9 cellular contexts compared by ENCODE assay signal in genomic region chr1:161225178-161225533, GRCh38. TPM values are rescaled to one million over a fixed set of nuclear protein-coding genes. Genes with fewer than 3 reads are reported as not detected.
DNase-seq lines count a peak whose midpoint lies in the region; ATAC-seq and TF ChIP-seq lines count a peak whose summit lies in the region.
"Had no signal": no experiment of that assay in that cellular context is flagged by ENCODE, and none has a peak within 500 bp of the region (broad histone marks: within the 10 kb centered on the region; RNA-seq: fewer than 3 reads in every experiment).

No MANE protein-coding gene starts in this region.

- in situ Hi-C loops in Panc1 (cut with HindIII; ENCODE audit: low pct_unique_long_range_greater_than_20kb, low sequenced_read_pairs): no loop called here
- in situ Hi-C loops in gastrocnemius medialis (cut with MboI; ENCODE audit: low sequenced_read_pairs in 4 of 4): loop anchor here (5.0 to 10.0 kb wide), 5 partner anchors 50 to 162 kb away; partner anchors contain the start of genes B4GALT3 (in 1 of the 4) and SDHC (in 1 of the 4)

- intact Hi-C loops in Panc1 (cut with micrococcal nuclease; ENCODE audit: unreplicated experiment) (loop anchor here (5.0 kb wide), 2 partner anchors 67 to 147 kb away; no protein-coding TSS in a partner anchor), esophagus muscularis mucosa (cut with DNase I) (loop anchor here (5.0 kb wide), 1 partner anchor 82 kb away; the partner anchor contains the start of gene MPZ), gastrocnemius medialis (cut with DNase I; ENCODE audit: low total_unique reads) (loop anchor here (1.0 to 5.0 kb wide), 3 partner anchors 16 to 108 kb away; partner anchors contain the start of genes NIT1 and PFDN2)

- POLR2A ChIA-PET in Panc1 (lab: Charles Lee): interaction anchor here (0.6 to 1.6 kb wide), 5 partner anchors 19 to 119 kb away, joined by 3 to 11 read pairs (median 4); partner anchors contain the start of gene NDUFS2

- H3K9me3 ChIP-seq in Panc1 (ENCODE audit: control insufficient read depth, insufficient read depth, low read depth, low read length) (no peaks in the 10 kb centered on the region), esophagus muscularis mucosa (no peaks in the 10 kb centered on the region), gastrocnemius medialis (no peaks in the 10 kb centered on the region)
- H3K9me3 ChIP-seq: prostate gland had no signal

- no peak for TF ChIP-seq EP300 in esophagus muscularis mucosa (IDR thresholded peaks at IDR 0.05)

- no TSS peak for BruUV-seq in Panc1 (replicated peaks; lab: Mats Ljungman, UMichigan)

- H3K27ac ChIP-seq in Panc1 (ENCODE audit: low read length) (peak overlapping the region; percentile 64), esophagus muscularis mucosa (replicated peaks in 1 of 4) (peak overlapping the region; percentile 77 to 88 (median 80)), gastrocnemius medialis (peak overlapping the region; percentile 68 to 92 (median 80))

- CTCF ChIA-PET in Panc1 (lab: Charles Lee): interaction anchor here (0.5 to 2.5 kb wide), 7 partner anchors 33 to 1037 kb away, joined by 3 to 30 read pairs (median 9); no protein-coding TSS in a partner anchor

- DNase-seq in Panc1 (ENCODE audit: low read depth, low spot score) (no peak), esophagus muscularis mucosa (ENCODE audit: extremely low spot score) (no peak), gastrocnemius medialis (no peak), SIG-M5 (lab: John Stamatoyannopoulos, UW) (no peak), NCI-H345 (lab: John Stamatoyannopoulos, UW) (no peak)

- 70% methylated on average over 7 of the region's 7 CpGs for WGBS in esophagus muscularis mucosa

- TF ChIP-seq POLR2A in esophagus muscularis mucosa (IDR thresholded peaks at IDR 0.05; ENCODE audit: low read depth): no peak
- no peak for TF ChIP-seq POLR2A in gastrocnemius medialis (IDR thresholded peaks at IDR 0.05)

- H3K36me3 ChIP-seq in Panc1 (ENCODE audit: control insufficient read depth, insufficient read depth, low read length) (peaks cover 2% of the 10 kb centered on the region; the same call in 1 of the 2 replicates), esophagus muscularis mucosa (peaks cover 15 to 27% (median 23%) of the 10 kb centered on the region in 4 donors), gastrocnemius medialis (peaks cover 0 to 22% of the 10 kb centered on the region in 2 donors)

- H3K4me1 ChIP-seq in Panc1 (ENCODE audit: control insufficient read depth, insufficient read depth, low read length): peaks cover 19% of the 10 kb centered on the region
- H3K4me1 ChIP-seq in esophagus muscularis mucosa: peaks cover 26 to 30% (median 27%) of the 10 kb centered on the region in 4 donors
- H3K4me1 ChIP-seq in gastrocnemius medialis: peaks cover 14 to 21% of the 10 kb centered on the region in 2 donors

- H3K27me3 ChIP-seq in Panc1 (ENCODE audit: control insufficient read depth, insufficient read depth, low read length): no peaks in the 10 kb centered on the region
- H3K27me3 ChIP-seq in esophagus muscularis mucosa: no peaks in the 10 kb centered on the region
- no peaks in the 10 kb centered on the region for H3K27me3 ChIP-seq in gastrocnemius medialis

- H3K4me3 ChIP-seq in Panc1 (ENCODE audit: low read depth in 2 of 2, low read length in 2 of 2): no peak overlapping the region
- peak overlapping the region in 3 of 4 donors; percentile 27 to 82 (median 71) for H3K4me3 ChIP-seq in esophagus muscularis mucosa
- H3K4me3 ChIP-seq in gastrocnemius medialis: peak overlapping the region in 3 of 4 donors; percentile 15 to 93 (median 24)

- ATAC-seq in GM21515 (IDR thresholded peaks at IDR 0.05; ENCODE audit: unreplicated experiment) (peak; percentile 1), Panc1 (no peak), gastrocnemius medialis (peak in 1 of 2 donors; percentile 0), HG02623 (IDR thresholded peaks at IDR 0.05; ENCODE audit: unreplicated experiment) (no peak), HG03108 (IDR thresholded peaks at IDR 0.05; ENCODE audit: unreplicated experiment) (no peak)

- TF ChIP-seq CTCF in Panc1 (IDR thresholded peaks at IDR 0.05): no peak
- no peak for TF ChIP-seq CTCF in esophagus muscularis mucosa (IDR thresholded peaks at IDR 0.05)
- no peak for TF ChIP-seq CTCF in gastrocnemius medialis (IDR thresholded peaks at IDR 0.05 in 4 of 5, conservative IDR thresholded peaks at IDR 0.05 in 1 of 5)

RNA-seq across cellular contexts. Expression of gene TOMM40L, which starts 0.7 kb away (rescaled TPM):
- 9.2 TPM for total RNA-seq in Panc1 (2021; ENCODE audit: unreplicated experiment)
- polyA plus RNA-seq in Panc1 (2012; ENCODE audit: insufficient read length): 9.7 TPM
- 10 to 100 TPM in 3 of 4 donors, 1 to 10 TPM in 1; 9.1 to 24.1 (median 16.3) TPM for total RNA-seq in esophagus muscularis mucosa
- total RNA-seq in gastrocnemius medialis: 10 to 100 TPM in 3 of 4 donors, 1 to 10 TPM in 1; 8.3 to 22.7 (median 16.9) TPM

RNA-seq across cellular contexts. Expression of gene APOA2, which starts 1.7 kb away (rescaled TPM):
- total RNA-seq in Panc1 (2021; ENCODE audit: unreplicated experiment): 1.4 TPM
- polyA plus RNA-seq in Panc1 (2012; ENCODE audit: insufficient read length): not detected
- total RNA-seq in esophagus muscularis mucosa: not detected
- total RNA-seq in gastrocnemius medialis: 10 to 100 TPM in 2 of 4 donors, not detected in 2; 22.2 to 57.8 TPM
- total RNA-seq: prostate gland had no signal

RNA-seq across cellular contexts. Expression of gene FCER1G, which starts 10.1 kb away (rescaled TPM):
- 0.77 TPM for total RNA-seq in Panc1 (2021; ENCODE audit: unreplicated experiment)
- polyA plus RNA-seq in Panc1 (2012; ENCODE audit: insufficient read length): not detected
- total RNA-seq in esophagus muscularis mucosa: 100 to 1,000 TPM in 1 of 4 donors, 10 to 100 TPM in 3; 32.8 to 145 (median 47.4) TPM
- total RNA-seq in gastrocnemius medialis: 10 to 100 TPM in 3 of 4 donors, 1 to 10 TPM in 1; 4.2 to 20.4 (median 18.5) TPM

RNA-seq across cellular contexts. Expression of gene NR1I3, which starts 12.8 kb away (rescaled TPM):
- total RNA-seq in Panc1 (2021; ENCODE audit: unreplicated experiment) (not detected), esophagus muscularis mucosa (not detected), gastrocnemius medialis (not detected)
- not detected for polyA plus RNA-seq in Panc1 (2012; ENCODE audit: insufficient read length)
- total RNA-seq: prostate gland had no signal

RNA-seq across cellular contexts. Expression of gene NDUFS2, which starts 23.0 kb away (rescaled TPM):
- total RNA-seq in Panc1 (2021; ENCODE audit: unreplicated experiment) (94.9 TPM), esophagus muscularis mucosa (100 to 1,000 TPM in 3 of 4 donors, 10 to 100 TPM in 1; 68.5 to 131 (median 122) TPM), gastrocnemius medialis (100 to 1,000 TPM; 206 to 260 (median 226) TPM)
- polyA plus RNA-seq in Panc1 (2012; ENCODE audit: insufficient read length): 203 TPM

Comparison
In these comparisons a context has a peak if more than half of its experiments do, and no peak if none do; other contexts are left out.
1. H3K4me3 ChIP-seq: peak in esophagus muscularis mucosa (3 of 4) and gastrocnemius medialis (3 of 4); none in Panc1 (0 of 2).
2. Peak in every context shown above with its lines, with median percentiles within 50 percentile points of each other: H3K27ac ChIP-seq.